ENCODE assay signal across 24 cellular contexts in genomic region chr2:25055521-25055920, GRCh38. TPM values are rescaled to one million over a fixed set of nuclear protein-coding genes. Genes with fewer than 3 reads are reported as not detected.
DNase-seq lines count a peak whose midpoint lies in the region; ATAC-seq and TF ChIP-seq lines count a peak whose summit lies in the region.
"Had no signal": no experiment of that assay in that cellular context is flagged by ENCODE, and none has a peak within 500 bp of the region (broad histone marks: within the 10 kb centered on the region; RNA-seq: fewer than 3 reads in every experiment).

No MANE protein-coding gene starts in this region.

- H4K20me1 ChIP-seq in GM23338 (replicated peaks; ENCODE audit: insufficient read depth): no peaks in the 10 kb centered on the region; the same call in none of the 2 replicates
- H4K20me1 ChIP-seq: BLaER1 had no signal

- H2AFZ ChIP-seq in GM23338: no peak overlapping the region

- peak overlapping the region in 51 of 59 donors; percentile 27 to 90 (median 78) for H3K27ac ChIP-seq in dorsolateral prefrontal cortex
- peak overlapping the region; percentile 75 for H3K27ac ChIP-seq in substantia nigra (ENCODE audit: low read depth, low read length, poor library complexity, severe bottlenecking)
- H3K27ac ChIP-seq in GM23338 (ENCODE audit: low read depth): no peak overlapping the region
- H3K27ac ChIP-seq: BLaER1 had no signal

- H3K4me2 ChIP-seq in GM23338: no peak overlapping the region
- H3K4me2 ChIP-seq: BLaER1 had no signal

- H3K27me3 Mint-ChIP-seq in brain (no peaks in the 10 kb centered on the region), GM23338 (ENCODE audit: insufficient read depth, low read depth, poor library complexity) (peaks cover 8% of the 10 kb centered on the region)

- no peaks in the 10 kb centered on the region for H3K9me3 Mint-ChIP-seq in brain
- no peaks in the 10 kb centered on the region for H3K9me3 Mint-ChIP-seq in GM23338
- H3K9me3 Mint-ChIP-seq: CD4-positive, CD25-positive, alpha-beta regulatory T cell; CD8-positive, alpha-beta memory T cell had no signal

- H3K27ac Mint-ChIP-seq in brain (peak overlapping the region; percentile 12 to 93 (median 19)), GM23338 (no peak overlapping the region)
- H3K27ac Mint-ChIP-seq: CD14-positive monocyte; CD4-positive, alpha-beta memory T cell; CD4-positive, CD25-positive, alpha-beta regulatory T cell; CD8-positive, alpha-beta memory T cell had no signal

- in situ Hi-C loops in G401 (cut with HindIII; ENCODE audit: low sequenced_read_pairs): no loop called here

- no peaks in the 10 kb centered on the region for H3K27me3 ChIP-seq in dorsolateral prefrontal cortex
- no peaks in the 10 kb centered on the region for H3K27me3 ChIP-seq in GM23338 (ENCODE audit: insufficient read depth)
- H3K27me3 ChIP-seq: BE2C, BLaER1 had no signal

- TF ChIP-seq CTCF in brain (conservative IDR thresholded peaks at IDR 0.05): no peak
- no peak for TF ChIP-seq CTCF in dorsolateral prefrontal cortex (IDR thresholded peaks at IDR 0.05 in 54 of 56, conservative IDR thresholded peaks at IDR 0.05 in 2 of 56; ENCODE audit: low read depth in 1 of 56, partially characterized antibody in 56 of 56)
- TF ChIP-seq CTCF in GM23338 (conservative IDR thresholded peaks at IDR 0.05; ENCODE audit: low read depth in 2 of 2): no peak

- intact Hi-C loops in dorsolateral prefrontal cortex (cut with DNase I): no loop called here

- no peaks in the 10 kb centered on the region for H3K79me2 ChIP-seq in GM23338 (replicated peaks; ENCODE audit: insufficient read depth)

- peaks cover 8% of the 10 kb centered on the region for H3K4me1 ChIP-seq in GM23338 (ENCODE audit: insufficient read depth)
- H3K4me1 ChIP-seq: BE2C, BLaER1 had no signal

- ATAC-seq in HG03175 (IDR thresholded peaks at IDR 0.05; ENCODE audit: unreplicated experiment) (no peak), GM23338 (no peak)

- peak overlapping the region in 1 of 59 donors; percentile 4 for H3K4me3 ChIP-seq in dorsolateral prefrontal cortex
- no peak overlapping the region for H3K4me3 ChIP-seq in GM23338
- H3K4me3 ChIP-seq: BLaER1 had no signal

- peaks cover 44% of the 10 kb centered on the region for H3K4me1 Mint-ChIP-seq in brain
- peaks cover 6% of the 10 kb centered on the region; the same call in 2 of the 3 replicates for H3K4me1 Mint-ChIP-seq in GM23338
- H3K4me1 Mint-ChIP-seq: CD14-positive monocyte; CD4-positive, alpha-beta memory T cell; CD4-positive, CD25-positive, alpha-beta regulatory T cell; CD8-positive, alpha-beta memory T cell had no signal

- H3K36me3 ChIP-seq in GM23338 (ENCODE audit: insufficient read depth): no peaks in the 10 kb centered on the region; the same call in 1 of the 2 replicates
- H3K36me3 ChIP-seq: BE2C, BLaER1 had no signal

- DNase-seq in G401 (ENCODE audit: low spot score) (peak; percentile 48), dorsolateral prefrontal cortex (no peak), substantia nigra (lab: John Stamatoyannopoulos, UW) (no peak), NCI-H510A treated with DMSO at 0.1 percent for 48 hours (lab: John Stamatoyannopoulos, UW) (no peak), GM23338 (ENCODE audit: low spot score) (no peak), activated T-cell treated with anti-CD3 and anti-CD28 coated beads for 4 hours (no peak)
- DNase-seq: 8988T; ACHN; BE2C; C1 segment of cervical spinal cord; CD4-positive, alpha-beta memory T cell; CD4-positive, CD25-positive, alpha-beta regulatory T cell; CD8-positive, alpha-beta memory T cell; DMS 273 treated with DMSO at 0.1 percent for 48 hours; DMS153; DMS53; DMS79; DND-41; EL; GF-D8 had no signal

- no peaks in the 10 kb centered on the region for H3K9me2 ChIP-seq in GM23338 (ENCODE audit: insufficient read depth)

- H3K4me3 Mint-ChIP-seq in brain: peak overlapping the region in 3 of 5 experiments; percentile 5 to 49 (median 25)
- no peak overlapping the region for H3K4me3 Mint-ChIP-seq in GM23338
- H3K4me3 Mint-ChIP-seq: CD14-positive monocyte; CD4-positive, alpha-beta memory T cell; CD4-positive, CD25-positive, alpha-beta regulatory T cell; CD8-positive, alpha-beta memory T cell had no signal

- no peaks in the 10 kb centered on the region for H3F3A ChIP-seq in GM23338 (replicated peaks; ENCODE audit: low read depth)

- peaks cover 17% of the 10 kb centered on the region for H3K36me3 Mint-ChIP-seq in brain
- H3K36me3 Mint-ChIP-seq in GM23338 (ENCODE audit: low read depth): no peaks in the 10 kb centered on the region
- H3K36me3 Mint-ChIP-seq: CD14-positive monocyte; CD4-positive, alpha-beta memory T cell; CD4-positive, CD25-positive, alpha-beta regulatory T cell; CD8-positive, alpha-beta memory T cell had no signal

TF ChIP-seq in GM23338, 12 proteins besides CTCF, POLR2A, EP300 and RAD21:
- TF ChIP-seq REST (IDR thresholded peaks at IDR 0.05; ENCODE audit: unreplicated experiment) (no peak), ZNF114 (CRISPR knock-in tag; IDR thresholded peaks at IDR 0.05) (no peak), EZH2phosphoT487 (IDR thresholded peaks at IDR 0.05; ENCODE audit: unreplicated experiment) (no peak)

RNA-seq across cellular contexts. Expression of gene EFR3B, which starts 13.6 kb away (rescaled TPM):
- 0.18 and 0.37 TPM in 2 replicates for total RNA-seq in G401 (2014; rRNA removed; shearing (Covaris generic))
- polyA plus RNA-seq in brain (ENCODE audit: insufficient read depth, low read depth, low replicate concordance) (23.8 TPM), GM23338 (2016; fragmentation: Nextera tagmentation; extraction: Ambion mirVana) (2.9 and 3.3 TPM in 2 replicates)
- 100 to 1,000 TPM in 6 of 120 experiments, 10 to 100 TPM in 114; 44.3 to 131 (median 75.5) TPM for total RNA-seq in dorsolateral prefrontal cortex
- 10.7 and 11.8 TPM in 2 replicates for total RNA-seq in GM23338 (2014; rRNA removed; shearing (Covaris generic))
- polyA plus RNA-seq: CD14-positive monocyte had no signal
